2 cellular contexts compared by ENCODE assay signal in genomic region chr6:37051138-37052026, GRCh38.
TF ChIP-seq lines count a peak whose summit lies in the region.

No MANE protein-coding gene starts in this region.

TF ChIP-seq in IMR-90, 13 proteins besides CTCF, POLR2A, EP300 and RAD21:
- no peak for TF ChIP-seq RCOR1 (IDR thresholded peaks at IDR 0.05; ENCODE audit: insufficient replicate concordance, low read length)
- TF ChIP-seq MAFK (IDR thresholded peaks at IDR 0.05; ENCODE audit: low read depth, low read length), result no peak
- no peak for TF ChIP-seq CHD1 (IDR thresholded peaks at IDR 0.05; ENCODE audit: low read depth, low read length)
- TF ChIP-seq NFE2L2 (IDR thresholded peaks at IDR 0.05; ENCODE audit: low read depth, low read length), result no peak
- peak; percentile 97 for TF ChIP-seq BHLHE40 (IDR thresholded peaks at IDR 0.05; ENCODE audit: low read depth, low read length)
- TF ChIP-seq FOS (IDR thresholded peaks at IDR 0.05; ENCODE audit: low read depth, low read length), result 0 out of 2 replicates have a peak, but pooled peaks have one; percentile 21
- peak; percentile 98 for TF ChIP-seq SMC3 (IDR thresholded peaks at IDR 0.05; ENCODE audit: low read depth, low read length)
- peak; percentile 94 for TF ChIP-seq MXI1 (IDR thresholded peaks at IDR 0.05; ENCODE audit: borderline replicate concordance, low read depth, low read length)
- peak; percentile 61; the same call in 1 of the 2 replicates for TF ChIP-seq MAZ (IDR thresholded peaks at IDR 0.05; ENCODE audit: borderline replicate concordance, low read depth, low read length)
- TF ChIP-seq USF2 (IDR thresholded peaks at IDR 0.05; ENCODE audit: low read depth, low read length), result peak; percentile 82
- no peak for TF ChIP-seq RFX5 (IDR thresholded peaks at IDR 0.05; ENCODE audit: low read depth, low read length)
- TF ChIP-seq CEBPB (IDR thresholded peaks at IDR 0.05; ENCODE audit: low read depth, low read length), result no peak
- no peak for TF ChIP-seq ELK1 (IDR thresholded peaks at IDR 0.05; ENCODE audit: borderline replicate concordance, low read depth, low read length)

TF ChIP-seq in endothelial cell of umbilical vein, 7 proteins besides CTCF, POLR2A, EP300 and RAD21:
- peak; percentile 44 for TF ChIP-seq MYC (IDR thresholded peaks at IDR 0.05; ENCODE audit: low read depth, low read length)
- no peak for TF ChIP-seq EZH2 (IDR thresholded peaks at IDR 0.05; ENCODE audit: borderline replicate concordance, low read depth, low read length, severe bottlenecking)
- peak; percentile 89 for TF ChIP-seq MAX (IDR thresholded peaks at IDR 0.05; ENCODE audit: insufficient read depth, insufficient read length)
- TF ChIP-seq JUN (IDR thresholded peaks at IDR 0.05; ENCODE audit: borderline replicate concordance, insufficient read depth, insufficient read length, low read depth), result no peak
